Comparison of ENCODE assay signal across 8 cellular contexts in genomic region chr1:230105245-230105753, GRCh38. TPM values are rescaled to one million over a fixed set of nuclear protein-coding genes. Genes with fewer than 3 reads are reported as not detected.
DNase-seq lines count a peak whose midpoint lies in the region; ATAC-seq and TF ChIP-seq lines count a peak whose summit lies in the region.

No MANE protein-coding gene starts in this region.

- no peaks in the 10 kb centered on the region for H3K27me3 Mint-ChIP-seq in activated CD8-positive, alpha-beta memory T cell treated with anti-CD3 and anti-CD28 coated beads, Interleukin-2, amount 10 ng/mL, durations not matched to agents 7 days and 5 days
- no peaks in the 10 kb centered on the region for H3K27me3 Mint-ChIP-seq in activated CD8-positive, alpha-beta T cell treated with anti-CD3 and anti-CD28 coated beads for 36 hours

- peaks cover 4% of the 10 kb centered on the region for H3K36me3 Mint-ChIP-seq in activated CD8-positive, alpha-beta memory T cell treated with anti-CD3 and anti-CD28 coated beads, Interleukin-2, amount 10 ng/mL, durations not matched to agents 7 days and 5 days
- peaks cover 8% of the 10 kb centered on the region for H3K36me3 Mint-ChIP-seq in activated CD8-positive, alpha-beta T cell treated with anti-CD3 and anti-CD28 coated beads for 36 hours (ENCODE audit: low read depth)

- 77% methylated on average over 12 of the region's 12 CpGs for WGBS in hepatocyte (ENCODE audit: low lambda C conversion rate, missing lambda C conversion rate)

- no peak for TF ChIP-seq CTCF in activated CD8-positive, alpha-beta T cell treated with anti-CD3 and anti-CD28 coated beads for 36 hours (IDR thresholded peaks at IDR 0.05)
- no peak for TF ChIP-seq CTCF in hepatocyte (IDR thresholded peaks at IDR 0.05; ENCODE audit: poor library complexity)

- H3K27me3 ChIP-seq in hepatocyte = no peaks in the 10 kb centered on the region
- no peaks in the 10 kb centered on the region for H3K27me3 ChIP-seq in subcutaneous abdominal adipose tissue (ENCODE audit: control insufficient read depth in 5 of 5, insufficient read depth in 4 of 5, low read length in 5 of 5)

- H3K4me3 Mint-ChIP-seq in activated CD8-positive, alpha-beta memory T cell treated with anti-CD3 and anti-CD28 coated beads, Interleukin-2, amount 10 ng/mL, durations not matched to agents 7 days and 5 days = peak overlapping the region; percentile 38
- peak overlapping the region; percentile 45 for H3K4me3 Mint-ChIP-seq in activated CD8-positive, alpha-beta T cell treated with anti-CD3 and anti-CD28 coated beads for 36 hours

- no peak for ATAC-seq in activated CD8-positive, alpha-beta memory T cell treated with anti-CD3 and anti-CD28 coated beads, Interleukin-2, amount 10 ng/mL, durations not matched to agents 7 days and 5 days
- ATAC-seq in activated CD8-positive, alpha-beta T cell treated with anti-CD3 and anti-CD28 coated beads for 36 hours = no peak
- ATAC-seq in GM18517 (IDR thresholded peaks at IDR 0.05; ENCODE audit: unreplicated experiment) = no peak

- H3K9me3 Mint-ChIP-seq in activated CD8-positive, alpha-beta memory T cell treated with anti-CD3 and anti-CD28 coated beads, Interleukin-2, amount 10 ng/mL, durations not matched to agents 7 days and 5 days (ENCODE audit: low read depth) = no peaks in the 10 kb centered on the region
- H3K9me3 Mint-ChIP-seq in activated CD8-positive, alpha-beta T cell treated with anti-CD3 and anti-CD28 coated beads for 36 hours = no peaks in the 10 kb centered on the region

- peaks cover 42% of the 10 kb centered on the region for H3K4me1 ChIP-seq in hepatocyte (ENCODE audit: insufficient read depth)
- peaks cover 20 to 48% (median 37%) of the 10 kb centered on the region in 5 donors for H3K4me1 ChIP-seq in subcutaneous abdominal adipose tissue (ENCODE audit: control insufficient read depth in 5 of 5, insufficient read depth in 5 of 5, low read length in 5 of 5)

- peaks cover 4% of the 10 kb centered on the region for H4K20me1 ChIP-seq in hepatocyte (ENCODE audit: insufficient read depth, poor library complexity, severe bottlenecking)

- H3K9me2 ChIP-seq in hepatocyte (replicated peaks; ENCODE audit: insufficient read depth) = no peaks in the 10 kb centered on the region

- no peak for DNase-seq in activated CD8-positive, alpha-beta memory T cell treated with anti-CD3 and anti-CD28 coated beads, Interleukin-2, amount 10 ng/mL, durations not matched to agents 7 days and 5 days
- DNase-seq in activated CD8-positive, alpha-beta memory T cell treated with anti-CD3 and anti-CD28 coated beads, Interleukin-2, amount 50 U/mL, for 48 hours = no peak
- no peak for DNase-seq in activated CD8-positive, alpha-beta T cell treated with anti-CD3 and anti-CD28 coated beads for 36 hours
- DNase-seq in hepatocyte (ENCODE audit: low spot score) (no peak), head of caudate nucleus (no peak)
- DNase-seq in stimulated activated CD4-positive, alpha-beta T cell treated with anti-CD3 and anti-CD28 coated beads, Interleukin-2, amount 100 ng/mL, for 24 hours = no peak

- H3K4me3 ChIP-seq in hepatocyte = no peak overlapping the region
- H3K4me3 ChIP-seq in subcutaneous abdominal adipose tissue (ENCODE audit: low read depth in 1 of 5, low read length in 5 of 5) = peak overlapping the region in 3 of 5 donors; percentile 32 to 48 (median 41)

- peak overlapping the region; percentile 15 to 75 (median 60) for H3K9ac ChIP-seq in subcutaneous abdominal adipose tissue (ENCODE audit: low read length in 5 of 5)

- POLR2A ChIA-PET in activated CD8-positive, alpha-beta T cell treated with anti-CD3 and anti-CD28 coated beads for 36 hours (lab: Charles Lee) = interaction anchor here (0.7 to 4.9 kb wide), 8 partner anchors 18 to 536 kb away, joined by 3 to 32 read pairs (median 4); no protein-coding TSS in a partner anchor

- CTCF ChIA-PET in activated CD8-positive, alpha-beta memory T cell treated with anti-CD3 and anti-CD28 coated beads, Interleukin-2, amount 10 ng/mL, durations not matched to agents 7 days and 5 days (lab: Charles Lee) = interaction anchor here (1.1 to 2.7 kb wide), 7 partner anchors 16 to 104 kb away, joined by 3 to 11 read pairs (median 4); partner anchors contain the start of gene GALNT2
- CTCF ChIA-PET in activated CD8-positive, alpha-beta T cell treated with anti-CD3 and anti-CD28 coated beads for 36 hours (lab: Charles Lee) = interaction anchor here (1.2 to 2.7 kb wide), 5 partner anchors 12 to 36 kb away, joined by 4 to 10 read pairs (median 7); no protein-coding TSS in a partner anchor

- H3K4me1 Mint-ChIP-seq in activated CD8-positive, alpha-beta memory T cell treated with anti-CD3 and anti-CD28 coated beads, Interleukin-2, amount 10 ng/mL, durations not matched to agents 7 days and 5 days = peaks cover 78% of the 10 kb centered on the region
- H3K4me1 Mint-ChIP-seq in activated CD8-positive, alpha-beta T cell treated with anti-CD3 and anti-CD28 coated beads for 36 hours (ENCODE audit: low read depth) = peaks cover 87% of the 10 kb centered on the region

- no peaks in the 10 kb centered on the region for H3K36me3 ChIP-seq in hepatocyte (replicated peaks; ENCODE audit: insufficient read depth, low read depth)
- no peaks in the 10 kb centered on the region for H3K36me3 ChIP-seq in subcutaneous abdominal adipose tissue (ENCODE audit: control insufficient read depth in 5 of 5, insufficient read depth in 5 of 5, low read length in 5 of 5)

- H3K9me3 ChIP-seq in hepatocyte (ENCODE audit: low read depth) = no peaks in the 10 kb centered on the region
- no peaks in the 10 kb centered on the region for H3K9me3 ChIP-seq in subcutaneous abdominal adipose tissue (ENCODE audit: control insufficient read depth in 5 of 5, low read length in 5 of 5)

- H3K79me2 ChIP-seq in hepatocyte = peaks cover 69% of the 10 kb centered on the region

- H3K4me2 ChIP-seq in hepatocyte = peak overlapping the region; percentile 70

- intact Hi-C loops in activated CD8-positive, alpha-beta T cell treated with anti-CD3 and anti-CD28 coated beads for 36 hours (cut with micrococcal nuclease) = no loop called here
- intact Hi-C loops in head of caudate nucleus (cut with DNase I) = no loop called here

- H2AFZ ChIP-seq in hepatocyte = no peak overlapping the region

- H3K27ac ChIP-seq in hepatocyte (peak overlapping the region; percentile 93), subcutaneous abdominal adipose tissue (ENCODE audit: low read depth, low read length) (peak overlapping the region; percentile 89)

- peak overlapping the region; percentile 64 for H3K27ac Mint-ChIP-seq in activated CD8-positive, alpha-beta memory T cell treated with anti-CD3 and anti-CD28 coated beads, Interleukin-2, amount 10 ng/mL, durations not matched to agents 7 days and 5 days
- peak overlapping the region; percentile 87 for H3K27ac Mint-ChIP-seq in activated CD8-positive, alpha-beta T cell treated with anti-CD3 and anti-CD28 coated beads for 36 hours

RNA-seq across cellular contexts. Expression of gene GALNT2, which starts 38.3 kb away (rescaled TPM):
- 10 to 100 TPM; 25.0 to 30.2 TPM for total RNA-seq in activated CD8-positive, alpha-beta memory T cell treated with anti-CD3 and anti-CD28 coated beads, Interleukin-2, amount 10 ng/mL, durations not matched to agents 7 days and 5 days
- total RNA-seq in activated CD8-positive, alpha-beta T cell treated with anti-CD3 and anti-CD28 coated beads for 36 hours = 10 to 100 TPM; 40.1 to 42.3 TPM
- 77.9 and 96.7 TPM in 2 replicates for total RNA-seq in hepatocyte
- polyA plus RNA-seq in hepatocyte = 131 and 143 TPM in 2 replicates
